In genomic region chr10:3950676-3951275, GRCh38 we compare ENCODE assay signal across 20 cellular contexts.
DNase-seq lines count a peak whose midpoint lies in the region; ATAC-seq, FAIRE-seq and TF ChIP-seq lines count a peak whose summit lies in the region.
"Had no signal": no experiment of that assay in that cellular context is flagged by ENCODE, and none has a peak within 500 bp of the region (broad histone marks: within the 10 kb centered on the region; RNA-seq: fewer than 3 reads in every experiment).

No MANE protein-coding gene starts in this region.

- H3K27ac ChIP-seq in ascending aorta (peak overlapping the region; percentile 65 to 78), neuronal stem cell (replicated peaks; ENCODE audit: low read length) (no peak overlapping the region)
- H3K27ac ChIP-seq: tibial nerve had no signal

- no peaks in the 10 kb centered on the region for H3K36me3 ChIP-seq in ascending aorta
- no peaks in the 10 kb centered on the region for H3K36me3 ChIP-seq in neuronal stem cell (replicated peaks in 1 of 2; ENCODE audit: control insufficient read depth in 2 of 2, insufficient read depth in 2 of 2, low read length in 2 of 2)
- H3K36me3 ChIP-seq: tibial nerve had no signal

- H3K4me1 ChIP-seq in ascending aorta (peaks cover 0 to 24% of the 10 kb centered on the region in 2 donors), neuronal stem cell (ENCODE audit: control insufficient read depth in 2 of 2, insufficient read depth in 1 of 2, low read depth in 1 of 2, low read length in 2 of 2) (peaks cover 6 to 18% of the 10 kb centered on the region in 2 donors)

- H2BK12ac ChIP-seq in neuronal stem cell (ENCODE audit: low read length) = peak overlapping the region; percentile 58

- no peaks in the 10 kb centered on the region for H3K27me3 Mint-ChIP-seq in activated T-cell treated with anti-CD3 and anti-CD28 coated beads, Interleukin-2, amount 50 U/mL, for 72 hours (ENCODE audit: low read depth)
- no peaks in the 10 kb centered on the region for H3K27me3 Mint-ChIP-seq in activated T-cell treated with anti-CD3 and anti-CD28 coated beads, Interleukin-2, amount 50 U/mL, for 4 hours (ENCODE audit: low read depth)
- H3K27me3 Mint-ChIP-seq in T-helper 17 cell = no peaks in the 10 kb centered on the region
- H3K27me3 Mint-ChIP-seq: stimulated activated memory B cell treated with anti-CD40 and anti-IgM and Interleukin-4, amounts not matched to agents 10 μg/mL and 1 μg/mL and 100 μg/mL, for 72 hours had no signal

- WGBS in neuronal stem cell (ENCODE audit: extremely low coverage in 2 of 2, insufficient read length in 2 of 2, insufficient replicate concordance in 1 of 2), 2 donors = no CpG with 5 or more reads among the region's 12 CpGs

- TF ChIP-seq POLR2A in GM12892 (IDR thresholded peaks at IDR 0.05; ENCODE audit: low read depth, low read length) = no peak

- H3K9me3 ChIP-seq in T-helper 17 cell (ENCODE audit: control insufficient read depth, low read length, poor library complexity, severe bottlenecking) (no peaks in the 10 kb centered on the region), ascending aorta (no peaks in the 10 kb centered on the region), neuronal stem cell (replicated peaks in 1 of 2; ENCODE audit: control insufficient read depth in 2 of 2, insufficient read depth in 1 of 2, low read depth in 1 of 2, low read length in 2 of 2) (no peaks in the 10 kb centered on the region)
- H3K9me3 ChIP-seq: tibial nerve had no signal

- ATAC-seq in activated T-cell treated with anti-CD3 and anti-CD28 coated beads, Interleukin-2, amount 50 U/mL, for 72 hours (replicated peaks in 1 of 2) = no peak
- ATAC-seq in activated T-cell treated with anti-CD3 and anti-CD28 coated beads, Interleukin-2, amount 50 U/mL, for 4 hours = no peak
- ATAC-seq in T-helper 17 cell (no peak), GM21360 (IDR thresholded peaks at IDR 0.05; ENCODE audit: unreplicated experiment) (no peak)
- ATAC-seq: stimulated activated memory B cell treated with anti-CD40 and anti-IgM and Interleukin-4, amounts not matched to agents 10 μg/mL and 1 μg/mL and 100 μg/mL, for 72 hours had no signal

- peak overlapping the region; percentile 80 for H3K23ac ChIP-seq in neuronal stem cell (ENCODE audit: low read depth, low read length, poor library complexity)

- H2AK5ac ChIP-seq in neuronal stem cell (ENCODE audit: low read depth, low read length) = peak overlapping the region; percentile 90

- no peaks in the 10 kb centered on the region for H3K27me3 ChIP-seq in ascending aorta
- H3K27me3 ChIP-seq in neuronal stem cell (ENCODE audit: control insufficient read depth in 3 of 3, insufficient read depth in 3 of 3, low read depth in 1 of 3, low read length in 3 of 3) = no peaks in the 10 kb centered on the region
- H3K27me3 ChIP-seq: tibial nerve had no signal

- H2AFZ ChIP-seq in neuronal stem cell (ENCODE audit: low read length) = no peak overlapping the region

- no peaks in the 10 kb centered on the region for H3K79me1 ChIP-seq in neuronal stem cell (ENCODE audit: low read depth, low read length)

- TF ChIP-seq CTCF in ascending aorta (IDR thresholded peaks at IDR 0.05) (no peak), GM13976 (IDR thresholded peaks at IDR 0.05; ENCODE audit: borderline replicate concordance, control extremely low read depth, extremely low read depth, insufficient read depth, missing control alignments) (no peak)

- peak overlapping the region; percentile 9 to 50 for H3K4me3 Mint-ChIP-seq in activated T-cell treated with anti-CD3 and anti-CD28 coated beads, Interleukin-2, amount 50 U/mL, for 72 hours
- H3K4me3 Mint-ChIP-seq in activated T-cell treated with anti-CD3 and anti-CD28 coated beads, Interleukin-2, amount 50 U/mL, for 4 hours = no peak overlapping the region
- H3K4me3 Mint-ChIP-seq in T-helper 17 cell = no peak overlapping the region
- H3K4me3 Mint-ChIP-seq: stimulated activated memory B cell treated with anti-CD40 and anti-IgM and Interleukin-4, amounts not matched to agents 10 μg/mL and 1 μg/mL and 100 μg/mL, for 72 hours; WTC11 had no signal

- no peak overlapping the region for H3K9ac ChIP-seq in neuronal stem cell (ENCODE audit: low read depth, low read length, poor library complexity)

- peaks cover 61% of the 10 kb centered on the region for H3K4me1 Mint-ChIP-seq in activated T-cell treated with anti-CD3 and anti-CD28 coated beads, Interleukin-2, amount 50 U/mL, for 72 hours (ENCODE audit: low read depth)
- peaks cover 49% of the 10 kb centered on the region for H3K4me1 Mint-ChIP-seq in activated T-cell treated with anti-CD3 and anti-CD28 coated beads, Interleukin-2, amount 50 U/mL, for 4 hours (ENCODE audit: low read depth)
- H3K4me1 Mint-ChIP-seq in T-helper 17 cell = peaks cover 25% of the 10 kb centered on the region

- H3K14ac ChIP-seq in neuronal stem cell (ENCODE audit: low read length) = peak overlapping the region; percentile 89

- DNase-seq in activated T-cell treated with anti-CD3 and anti-CD28 coated beads, Interleukin-2, amount 50 U/mL, for 72 hours = no peak
- DNase-seq in activated T-cell treated with anti-CD3 and anti-CD28 coated beads, Interleukin-2, amount 50 U/mL, for 4 hours = no peak
- DNase-seq in T-helper 17 cell = no peak
- no peak for DNase-seq in ascending aorta (ENCODE audit: low spot score in 2 of 2)
- no peak for DNase-seq in neuronal stem cell (ENCODE audit: low spot score)
- DNase-seq in GM13976 (ENCODE audit: low spot score) = no peak
- DNase-seq in GM12892 (ENCODE audit: insufficient read length) = no peak
- DNase-seq: C1 segment of cervical spinal cord, DMS153, hippocampal formation, kidney glomerular epithelial cell, NCI-H1105, NCI-H2107, NCI-H524, retina, SHP77 treated with DMSO at 0.1 percent for 48 hours had no signal

- peaks cover 0 to 3% of the 10 kb centered on the region in 2 donors for H3K9me3 Mint-ChIP-seq in activated T-cell treated with anti-CD3 and anti-CD28 coated beads, Interleukin-2, amount 50 U/mL, for 72 hours
- no peaks in the 10 kb centered on the region for H3K9me3 Mint-ChIP-seq in activated T-cell treated with anti-CD3 and anti-CD28 coated beads, Interleukin-2, amount 50 U/mL, for 4 hours
- H3K9me3 Mint-ChIP-seq: stimulated activated memory B cell treated with anti-CD40 and anti-IgM and Interleukin-4, amounts not matched to agents 10 μg/mL and 1 μg/mL and 100 μg/mL, for 72 hours had no signal

- in situ Hi-C loops in GM13976 (cut with MboI; ENCODE audit: low sequenced_read_pairs, unreplicated experiment) = no loop called here

- no peak for FAIRE-seq in GM12892 (lab: Jason Lieb, UNC)

- intact Hi-C loops in ascending aorta (cut with DNase I) = no loop called here

- no peak overlapping the region for H2BK5ac ChIP-seq in neuronal stem cell (ENCODE audit: low read length)

- no peak overlapping the region for H2BK120ac ChIP-seq in neuronal stem cell (ENCODE audit: low read depth, low read length)

- peak overlapping the region; percentile 83 for H3K18ac ChIP-seq in neuronal stem cell (ENCODE audit: low read length)

- peaks cover 3% of the 10 kb centered on the region in 2 donors for H3K36me3 Mint-ChIP-seq in activated T-cell treated with anti-CD3 and anti-CD28 coated beads, Interleukin-2, amount 50 U/mL, for 72 hours (ENCODE audit: insufficient read depth in 2 of 2)
- no peaks in the 10 kb centered on the region for H3K36me3 Mint-ChIP-seq in activated T-cell treated with anti-CD3 and anti-CD28 coated beads, Interleukin-2, amount 50 U/mL, for 4 hours (ENCODE audit: insufficient read depth)
- H3K36me3 Mint-ChIP-seq in T-helper 17 cell (ENCODE audit: low read depth) = no peaks in the 10 kb centered on the region
- H3K36me3 Mint-ChIP-seq: stimulated activated memory B cell treated with anti-CD40 and anti-IgM and Interleukin-4, amounts not matched to agents 10 μg/mL and 1 μg/mL and 100 μg/mL, for 72 hours; WTC11 had no signal

- H4K8ac ChIP-seq in neuronal stem cell (ENCODE audit: low read depth, low read length) = no peak overlapping the region

- H3K4me3 ChIP-seq in ascending aorta (no peak overlapping the region), neuronal stem cell (ENCODE audit: low read length in 2 of 2) (no peak overlapping the region)
- H3K4me3 ChIP-seq: tibial nerve had no signal

- H4K91ac ChIP-seq in neuronal stem cell (ENCODE audit: low read depth, low read length, poor library complexity) = no peak overlapping the region

- H2BK15ac ChIP-seq in neuronal stem cell (ENCODE audit: low read length) = peak overlapping the region; percentile 75

- no peak overlapping the region for H3K4me2 ChIP-seq in neuronal stem cell (ENCODE audit: insufficient read depth, low read length, poor library complexity, severe bottlenecking)

- no peak overlapping the region for H3K27ac Mint-ChIP-seq in activated T-cell treated with anti-CD3 and anti-CD28 coated beads, Interleukin-2, amount 50 U/mL, for 72 hours
- H3K27ac Mint-ChIP-seq in T-helper 17 cell = peak overlapping the region; percentile 96
- H3K27ac Mint-ChIP-seq: stimulated activated memory B cell treated with anti-CD40 and anti-IgM and Interleukin-4, amounts not matched to agents 10 μg/mL and 1 μg/mL and 100 μg/mL, for 72 hours; WTC11 had no signal

- H3K4ac ChIP-seq in neuronal stem cell (ENCODE audit: low read length) = no peak overlapping the region

Comparison
In these comparisons a context has a peak if more than half of its experiments do, and no peak if none do; other contexts are left out.
1. H3K4me3 Mint-ChIP-seq: peak in activated T-cell treated with anti-CD3 and anti-CD28 coated beads, Interleukin-2, amount 50 U/mL, for 72 hours (2 of 2); none in activated T-cell treated with anti-CD3 and anti-CD28 coated beads, Interleukin-2, amount 50 U/mL, for 4 hours (single experiment) and T-helper 17 cell (single experiment).